8 cellular contexts compared by ENCODE assay signal in genomic region chr18:80171190-80171872, GRCh38.
DNase-seq lines count a peak whose midpoint lies in the region; ATAC-seq, FAIRE-seq and TF ChIP-seq lines count a peak whose summit lies in the region.

No MANE protein-coding gene starts in this region.

- no peak overlapping the region for H3K27ac Mint-ChIP-seq in CD14-positive monocyte
- H3K27ac Mint-ChIP-seq in activated CD8-positive, alpha-beta T cell treated with anti-CD3 and anti-CD28 coated beads for 36 hours = no peak overlapping the region

- peaks cover 16 to 34% (median 20%) of the 10 kb centered on the region in 3 donors for H3K27me3 Mint-ChIP-seq in CD14-positive monocyte (ENCODE audit: low read depth in 3 of 3)
- H3K27me3 Mint-ChIP-seq in activated CD8-positive, alpha-beta T cell treated with anti-CD3 and anti-CD28 coated beads for 36 hours = peaks cover 20% of the 10 kb centered on the region

- H3K27ac ChIP-seq in fibroblast of lung (ENCODE audit: insufficient read depth, low read length) (no peak overlapping the region), aorta (ENCODE audit: low read depth in 1 of 2, low read length in 2 of 2) (no peak overlapping the region)

- H3K27me3 ChIP-seq in fibroblast of lung (ENCODE audit: control insufficient read depth, insufficient read depth, low read length) = no peaks in the 10 kb centered on the region
- H3K27me3 ChIP-seq in aorta (ENCODE audit: control insufficient read depth in 1 of 2, insufficient read depth in 2 of 2, low read length in 1 of 2) = no peaks in the 10 kb centered on the region

- no peaks in the 10 kb centered on the region for H3K79me2 ChIP-seq in fibroblast of lung (ENCODE audit: control insufficient read depth, insufficient read depth, low read length)

- no peak for FAIRE-seq in RCC 7860 (lab: Jason Lieb, UNC)

- ATAC-seq in HG03432 (IDR thresholded peaks at IDR 0.05; ENCODE audit: unreplicated experiment) (peak; percentile 58), aorta (ENCODE audit: low FRiP score) (peak; percentile 68), GM19395 (IDR thresholded peaks at IDR 0.05; ENCODE audit: unreplicated experiment) (no peak)
- ATAC-seq in activated CD8-positive, alpha-beta T cell treated with anti-CD3 and anti-CD28 coated beads for 36 hours = no peak

- TF ChIP-seq CTCF in CD14-positive monocyte (IDR thresholded peaks at IDR 0.05) = peak; percentile 93
- peak; percentile 98 for TF ChIP-seq CTCF in activated CD8-positive, alpha-beta T cell treated with anti-CD3 and anti-CD28 coated beads for 36 hours (IDR thresholded peaks at IDR 0.05)
- peak; percentile 83 for TF ChIP-seq CTCF in fibroblast of lung (conservative IDR thresholded peaks at IDR 0.05 in 1 of 2, IDR thresholded peaks at IDR 0.05 in 1 of 2; ENCODE audit: low read depth in 1 of 2, low read length in 2 of 2)

- H3K4me3 Mint-ChIP-seq in CD14-positive monocyte = peak overlapping the region in 1 of 2 donors; percentile 56
- H3K4me3 Mint-ChIP-seq in activated CD8-positive, alpha-beta T cell treated with anti-CD3 and anti-CD28 coated beads for 36 hours = no peak overlapping the region

- H3K4me1 ChIP-seq in fibroblast of lung (ENCODE audit: control insufficient read depth, extremely low read depth, insufficient read depth, low read length) (no peaks in the 10 kb centered on the region), aorta (ENCODE audit: control insufficient read depth in 1 of 2, insufficient read depth in 2 of 2, low read length in 2 of 2) (no peaks in the 10 kb centered on the region)

- H3K36me3 Mint-ChIP-seq in CD14-positive monocyte = no peaks in the 10 kb centered on the region
- no peaks in the 10 kb centered on the region for H3K36me3 Mint-ChIP-seq in activated CD8-positive, alpha-beta T cell treated with anti-CD3 and anti-CD28 coated beads for 36 hours (ENCODE audit: low read depth)

- no peaks in the 10 kb centered on the region for H4K20me1 ChIP-seq in fibroblast of lung (ENCODE audit: control insufficient read depth, extremely low read depth, insufficient read depth, low read length)

- H3K4me3 ChIP-seq in fibroblast of lung (replicated peaks in 1 of 4; ENCODE audit: control extremely low read depth in 1 of 4, insufficient read depth in 1 of 4, low read depth in 3 of 4, low read length in 4 of 4) (peak overlapping the region in 2 of 4 experiments; percentile 32 to 50), aorta (ENCODE audit: low read length in 2 of 2) (no peak overlapping the region)

- WGBS in aorta, 2 donors = 16 to 18% methylated on average over 22 of the region's 22 CpGs

- intact Hi-C loops in CD14-positive monocyte (cut with micrococcal nuclease) = no loop called here
- intact Hi-C loops in activated CD8-positive, alpha-beta T cell treated with anti-CD3 and anti-CD28 coated beads for 36 hours (cut with micrococcal nuclease) = no loop called here
- intact Hi-C loops in aorta (cut with DNase I) = no loop called here

- H3K36me3 ChIP-seq in fibroblast of lung (ENCODE audit: control insufficient read depth, insufficient read depth, low read length) = no peaks in the 10 kb centered on the region
- no peaks in the 10 kb centered on the region for H3K36me3 ChIP-seq in aorta (ENCODE audit: control insufficient read depth in 1 of 2, insufficient read depth in 2 of 2, low read length in 1 of 2)

- POLR2A ChIA-PET in activated CD8-positive, alpha-beta T cell treated with anti-CD3 and anti-CD28 coated beads for 36 hours (lab: Charles Lee) = no interaction called here

- DNase-seq in CD14-positive monocyte (ENCODE audit: low spot score) (no peak), fibroblast of lung (ENCODE audit: low read depth in 2 of 2) (peak; percentile 53 to 83), nucleus accumbens (lab: John Stamatoyannopoulos, UW) (peak in 35 of 56 donors; percentile 7 to 74 (median 29)), aorta (peak; percentile 73 to 90), RCC 7860 (ENCODE audit: low spot score) (no peak)
- DNase-seq in activated CD8-positive, alpha-beta T cell treated with anti-CD3 and anti-CD28 coated beads for 36 hours = peak; percentile 73

- no peak overlapping the region for H3K9ac ChIP-seq in fibroblast of lung (ENCODE audit: insufficient read depth, low read length)

- H3K4me2 ChIP-seq in fibroblast of lung (ENCODE audit: extremely low read depth, insufficient read depth, low read length) = peak overlapping the region; percentile 44

- CTCF ChIA-PET in activated CD8-positive, alpha-beta T cell treated with anti-CD3 and anti-CD28 coated beads for 36 hours (lab: Charles Lee) = interaction anchor here (0.7 to 6.4 kb wide), 20 partner anchors 8 to 88 kb away, joined by 3 to 61 read pairs (median 4); no protein-coding TSS in a partner anchor

- H2AFZ ChIP-seq in fibroblast of lung (ENCODE audit: low read length) = peak overlapping the region; percentile 18

- H3K9me3 ChIP-seq in fibroblast of lung (ENCODE audit: control insufficient read depth, insufficient read depth, low read depth, low read length) = no peaks in the 10 kb centered on the region
- H3K9me3 ChIP-seq in aorta (ENCODE audit: control insufficient read depth, low read length) = no peaks in the 10 kb centered on the region

- H3K9me3 Mint-ChIP-seq in CD14-positive monocyte = peaks cover 0 to 4% (median 2%) of the 10 kb centered on the region in 7 donors
- H3K9me3 Mint-ChIP-seq in activated CD8-positive, alpha-beta T cell treated with anti-CD3 and anti-CD28 coated beads for 36 hours = no peaks in the 10 kb centered on the region

- peaks cover 7% of the 10 kb centered on the region for H3K4me1 Mint-ChIP-seq in CD14-positive monocyte
- peaks cover 22% of the 10 kb centered on the region for H3K4me1 Mint-ChIP-seq in activated CD8-positive, alpha-beta T cell treated with anti-CD3 and anti-CD28 coated beads for 36 hours (ENCODE audit: low read depth)

Comparison
In these comparisons a context has a peak if more than half of its experiments do, and no peak if none do; other contexts are left out.
1. DNase-seq: peak in activated CD8-positive, alpha-beta T cell treated with anti-CD3 and anti-CD28 coated beads for 36 hours (single experiment), fibroblast of lung (2 of 2), nucleus accumbens (35 of 56) and aorta (2 of 2); none in CD14-positive monocyte (single experiment) and RCC 7860 (single experiment).
2. ATAC-seq: peak in HG03432 (single experiment) and aorta (single experiment); none in activated CD8-positive, alpha-beta T cell treated with anti-CD3 and anti-CD28 coated beads for 36 hours (single experiment) and GM19395 (single experiment).
3. Peak in every context shown above with its lines, with median percentiles within 50 percentile points of each other: CTCF ChIP-seq.